ENCODE assay signal across 1 cellular context in the genomic region with DNA sequence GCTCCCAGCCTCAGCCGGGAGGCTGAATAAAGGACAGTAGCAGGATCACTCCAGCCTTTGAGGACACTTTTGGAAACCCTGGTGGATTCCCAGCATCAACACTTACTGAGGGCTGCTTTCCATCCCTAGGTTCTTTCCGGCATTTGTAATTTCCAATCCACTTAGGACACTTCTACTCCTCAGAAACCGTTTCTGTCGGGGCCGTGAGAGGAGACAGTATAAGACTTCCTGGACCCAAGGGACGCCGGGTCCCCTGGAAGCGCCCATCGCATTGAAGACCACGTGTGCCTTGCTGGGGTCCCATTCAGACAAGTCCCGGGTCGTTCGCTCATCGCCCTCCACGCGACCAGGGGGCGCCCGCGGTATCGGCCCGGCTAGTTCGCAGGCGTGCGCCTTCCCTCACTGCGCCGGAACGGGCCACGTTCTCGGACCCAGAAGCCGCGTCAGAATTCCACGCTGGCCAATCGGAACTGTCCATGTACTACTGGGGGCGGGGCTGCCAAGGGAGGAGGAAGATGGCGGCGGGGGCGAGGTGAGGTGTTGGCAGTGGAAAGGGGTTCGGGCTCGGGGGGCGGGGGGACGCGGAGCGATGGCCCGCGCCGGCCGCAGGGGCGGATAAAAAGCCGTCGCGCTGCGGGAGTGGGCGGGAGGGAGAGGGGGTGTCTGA.
TF ChIP-seq lines count a peak whose summit lies in the region.

A gene (plus strand): TSS at position 479 of the 667 bp plus-strand sequence. CDS start 202 bp downstream, outside the sequence.

TF ChIP-seq in K562, 482 proteins besides CTCF, POLR2A, EP300 and RAD21 (continued from another document and continues in another):
- TF ChIP-seq, protein P1, sequence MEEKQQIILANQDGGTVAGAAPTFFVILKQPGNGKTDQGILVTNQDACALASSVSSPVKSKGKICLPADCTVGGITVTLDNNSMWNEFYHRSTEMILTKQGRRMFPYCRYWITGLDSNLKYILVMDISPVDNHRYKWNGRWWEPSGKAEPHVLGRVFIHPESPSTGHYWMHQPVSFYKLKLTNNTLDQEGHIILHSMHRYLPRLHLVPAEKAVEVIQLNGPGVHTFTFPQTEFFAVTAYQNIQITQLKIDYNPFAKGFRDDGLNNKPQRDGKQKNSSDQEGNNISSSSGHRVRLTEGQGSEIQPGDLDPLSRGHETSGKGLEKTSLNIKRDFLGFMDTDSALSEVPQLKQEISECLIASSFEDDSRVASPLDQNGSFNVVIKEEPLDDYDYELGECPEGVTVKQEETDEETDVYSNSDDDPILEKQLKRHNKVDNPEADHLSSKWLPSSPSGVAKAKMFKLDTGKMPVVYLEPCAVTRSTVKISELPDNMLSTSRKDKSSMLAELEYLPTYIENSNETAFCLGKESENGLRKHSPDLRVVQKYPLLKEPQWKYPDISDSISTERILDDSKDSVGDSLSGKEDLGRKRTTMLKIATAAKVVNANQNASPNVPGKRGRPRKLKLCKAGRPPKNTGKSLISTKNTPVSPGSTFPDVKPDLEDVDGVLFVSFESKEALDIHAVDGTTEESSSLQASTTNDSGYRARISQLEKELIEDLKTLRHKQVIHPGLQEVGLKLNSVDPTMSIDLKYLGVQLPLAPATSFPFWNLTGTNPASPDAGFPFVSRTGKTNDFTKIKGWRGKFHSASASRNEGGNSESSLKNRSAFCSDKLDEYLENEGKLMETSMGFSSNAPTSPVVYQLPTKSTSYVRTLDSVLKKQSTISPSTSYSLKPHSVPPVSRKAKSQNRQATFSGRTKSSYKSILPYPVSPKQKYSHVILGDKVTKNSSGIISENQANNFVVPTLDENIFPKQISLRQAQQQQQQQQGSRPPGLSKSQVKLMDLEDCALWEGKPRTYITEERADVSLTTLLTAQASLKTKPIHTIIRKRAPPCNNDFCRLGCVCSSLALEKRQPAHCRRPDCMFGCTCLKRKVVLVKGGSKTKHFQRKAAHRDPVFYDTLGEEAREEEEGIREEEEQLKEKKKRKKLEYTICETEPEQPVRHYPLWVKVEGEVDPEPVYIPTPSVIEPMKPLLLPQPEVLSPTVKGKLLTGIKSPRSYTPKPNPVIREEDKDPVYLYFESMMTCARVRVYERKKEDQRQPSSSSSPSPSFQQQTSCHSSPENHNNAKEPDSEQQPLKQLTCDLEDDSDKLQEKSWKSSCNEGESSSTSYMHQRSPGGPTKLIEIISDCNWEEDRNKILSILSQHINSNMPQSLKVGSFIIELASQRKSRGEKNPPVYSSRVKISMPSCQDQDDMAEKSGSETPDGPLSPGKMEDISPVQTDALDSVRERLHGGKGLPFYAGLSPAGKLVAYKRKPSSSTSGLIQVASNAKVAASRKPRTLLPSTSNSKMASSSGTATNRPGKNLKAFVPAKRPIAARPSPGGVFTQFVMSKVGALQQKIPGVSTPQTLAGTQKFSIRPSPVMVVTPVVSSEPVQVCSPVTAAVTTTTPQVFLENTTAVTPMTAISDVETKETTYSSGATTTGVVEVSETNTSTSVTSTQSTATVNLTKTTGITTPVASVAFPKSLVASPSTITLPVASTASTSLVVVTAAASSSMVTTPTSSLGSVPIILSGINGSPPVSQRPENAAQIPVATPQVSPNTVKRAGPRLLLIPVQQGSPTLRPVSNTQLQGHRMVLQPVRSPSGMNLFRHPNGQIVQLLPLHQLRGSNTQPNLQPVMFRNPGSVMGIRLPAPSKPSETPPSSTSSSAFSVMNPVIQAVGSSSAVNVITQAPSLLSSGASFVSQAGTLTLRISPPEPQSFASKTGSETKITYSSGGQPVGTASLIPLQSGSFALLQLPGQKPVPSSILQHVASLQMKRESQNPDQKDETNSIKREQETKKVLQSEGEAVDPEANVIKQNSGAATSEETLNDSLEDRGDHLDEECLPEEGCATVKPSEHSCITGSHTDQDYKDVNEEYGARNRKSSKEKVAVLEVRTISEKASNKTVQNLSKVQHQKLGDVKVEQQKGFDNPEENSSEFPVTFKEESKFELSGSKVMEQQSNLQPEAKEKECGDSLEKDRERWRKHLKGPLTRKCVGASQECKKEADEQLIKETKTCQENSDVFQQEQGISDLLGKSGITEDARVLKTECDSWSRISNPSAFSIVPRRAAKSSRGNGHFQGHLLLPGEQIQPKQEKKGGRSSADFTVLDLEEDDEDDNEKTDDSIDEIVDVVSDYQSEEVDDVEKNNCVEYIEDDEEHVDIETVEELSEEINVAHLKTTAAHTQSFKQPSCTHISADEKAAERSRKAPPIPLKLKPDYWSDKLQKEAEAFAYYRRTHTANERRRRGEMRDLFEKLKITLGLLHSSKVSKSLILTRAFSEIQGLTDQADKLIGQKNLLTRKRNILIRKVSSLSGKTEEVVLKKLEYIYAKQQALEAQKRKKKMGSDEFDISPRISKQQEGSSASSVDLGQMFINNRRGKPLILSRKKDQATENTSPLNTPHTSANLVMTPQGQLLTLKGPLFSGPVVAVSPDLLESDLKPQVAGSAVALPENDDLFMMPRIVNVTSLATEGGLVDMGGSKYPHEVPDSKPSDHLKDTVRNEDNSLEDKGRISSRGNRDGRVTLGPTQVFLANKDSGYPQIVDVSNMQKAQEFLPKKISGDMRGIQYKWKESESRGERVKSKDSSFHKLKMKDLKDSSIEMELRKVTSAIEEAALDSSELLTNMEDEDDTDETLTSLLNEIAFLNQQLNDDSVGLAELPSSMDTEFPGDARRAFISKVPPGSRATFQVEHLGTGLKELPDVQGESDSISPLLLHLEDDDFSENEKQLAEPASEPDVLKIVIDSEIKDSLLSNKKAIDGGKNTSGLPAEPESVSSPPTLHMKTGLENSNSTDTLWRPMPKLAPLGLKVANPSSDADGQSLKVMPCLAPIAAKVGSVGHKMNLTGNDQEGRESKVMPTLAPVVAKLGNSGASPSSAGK (IDR thresholded peaks at IDR 0.05) = peak; percentile 62
- TF ChIP-seq, protein P2, sequence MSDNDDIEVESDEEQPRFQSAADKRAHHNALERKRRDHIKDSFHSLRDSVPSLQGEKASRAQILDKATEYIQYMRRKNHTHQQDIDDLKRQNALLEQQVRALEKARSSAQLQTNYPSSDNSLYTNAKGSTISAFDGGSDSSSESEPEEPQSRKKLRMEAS (CRISPR knock-in tag; IDR thresholded peaks at IDR 0.05) = peak; percentile 98
- TF ChIP-seq TRIM24 (IDR thresholded peaks at IDR 0.05) (peak in 1 of 2 experiments; percentile 75; a peak in 2 of 4 replicates), STAT5A (IDR thresholded peaks at IDR 0.05; ENCODE audit: borderline replicate concordance, low read length) (peak; percentile 44; the same call in 1 of the 2 replicates), EP400 (IDR thresholded peaks at IDR 0.05) (peak; percentile 98), CHD2 (IDR thresholded peaks at IDR 0.05; ENCODE audit: low read depth, low read length) (peak; percentile 47; the same call in 1 of the 2 replicates), HNRNPLL (IDR thresholded peaks at IDR 0.05; ENCODE audit: low read depth, low read length, poor library complexity, severe bottlenecking) (peak; percentile 65), NFRKB (IDR thresholded peaks at IDR 0.05; ENCODE audit: low read depth) (peak; percentile 77), SIN3A (IDR thresholded peaks at IDR 0.05; ENCODE audit: borderline replicate concordance in 2 of 2, control insufficient read depth in 1 of 2, low read depth in 2 of 2, low read length in 2 of 2) (peak in 1 of 2 experiments; percentile 83; a peak in 2 of 4 replicates), ZNF282 (CRISPR knock-in tag; IDR thresholded peaks at IDR 0.05) (no peak), YY1 (IDR thresholded peaks at IDR 0.05; ENCODE audit: borderline replicate concordance in 1 of 3, control insufficient read depth in 1 of 3, extremely low read depth in 1 of 3, insufficient read depth in 3 of 3, insufficient read length in 1 of 3, insufficient replicate concordance in 2 of 3, low read depth in 1 of 3, low read length in 2 of 3) (peak in 2 of 3 experiments; percentile 86 to 88), CBX3 (IDR thresholded peaks at IDR 0.05; ENCODE audit: borderline replicate concordance in 1 of 2, low read length in 2 of 2) (peak in 1 of 2 experiments; percentile 76; a peak in 1 of 3 replicates), HMGN3 (IDR thresholded peaks at IDR 0.05; ENCODE audit: borderline replicate concordance, extremely low read depth, insufficient read length, low read depth, low read length) (peak; percentile 69), MYC (IDR thresholded peaks at IDR 0.05; ENCODE audit: low read depth, low read length) (peak; percentile 96), MYC (CRISPR knock-in tag; IDR thresholded peaks at IDR 0.05; ENCODE audit: borderline replicate concordance, low read depth) (no peak), HDAC2 (IDR thresholded peaks at IDR 0.05) (peak; percentile 80), STAG1 (CRISPR knock-in tag; IDR thresholded peaks at IDR 0.05; ENCODE audit: borderline replicate concordance) (no peak), ZFP36 (IDR thresholded peaks at IDR 0.05; ENCODE audit: low read depth, low read length, partially characterized antibody) (no peak), NCOA1 (IDR thresholded peaks at IDR 0.05; ENCODE audit: low read depth) (peak; percentile 58; the same call in 1 of the 2 replicates), ZSCAN29 (IDR thresholded peaks at IDR 0.05) (no peak), CHD1 (IDR thresholded peaks at IDR 0.05; ENCODE audit: low read length) (no peak), NCOA6 (IDR thresholded peaks at IDR 0.05) (peak; percentile 74), LEF1 (IDR thresholded peaks at IDR 0.05) (0 out of 2 replicates have a peak, but pooled peaks have one; percentile 31), JUN (IDR thresholded peaks at IDR 0.05; ENCODE audit: borderline replicate concordance, low read depth, low read length) (0 out of 2 replicates have a peak, but pooled peaks have one; percentile 50), JUN (CRISPR knock-in tag; IDR thresholded peaks at IDR 0.05; ENCODE audit: borderline replicate concordance) (no peak), POLR2B (IDR thresholded peaks at IDR 0.05; ENCODE audit: low read depth, partially characterized antibody) (peak; percentile 50), SIN3B (IDR thresholded peaks at IDR 0.05; ENCODE audit: low read depth) (peak; percentile 79; the same call in 1 of the 2 replicates), HEY1 (CRISPR knock-in tag; IDR thresholded peaks at IDR 0.05; ENCODE audit: borderline replicate concordance) (no peak), PHF20 (IDR thresholded peaks at IDR 0.05; ENCODE audit: partially characterized antibody) (peak; percentile 48), FOXM1 (IDR thresholded peaks at IDR 0.05; ENCODE audit: low read depth) (peak; percentile 69; the same call in 1 of the 2 replicates), FOXM1 (CRISPR knock-in tag; IDR thresholded peaks at IDR 0.05; ENCODE audit: low read depth) (peak; percentile 61; the same call in 1 of the 2 replicates), TARDBP (IDR thresholded peaks at IDR 0.05) (peak; percentile 64; the same call in 1 of the 2 replicates), SP1 (CRISPR knock-in tag; IDR thresholded peaks at IDR 0.05) (peak; percentile 95), NBN (IDR thresholded peaks at IDR 0.05; ENCODE audit: low read depth) (peak; percentile 81), ESRRA (IDR thresholded peaks at IDR 0.05; ENCODE audit: borderline replicate concordance, low read depth) (0 out of 2 replicates have a peak, but pooled peaks have one; percentile 51)
- TF ChIP-seq, protein P3, sequence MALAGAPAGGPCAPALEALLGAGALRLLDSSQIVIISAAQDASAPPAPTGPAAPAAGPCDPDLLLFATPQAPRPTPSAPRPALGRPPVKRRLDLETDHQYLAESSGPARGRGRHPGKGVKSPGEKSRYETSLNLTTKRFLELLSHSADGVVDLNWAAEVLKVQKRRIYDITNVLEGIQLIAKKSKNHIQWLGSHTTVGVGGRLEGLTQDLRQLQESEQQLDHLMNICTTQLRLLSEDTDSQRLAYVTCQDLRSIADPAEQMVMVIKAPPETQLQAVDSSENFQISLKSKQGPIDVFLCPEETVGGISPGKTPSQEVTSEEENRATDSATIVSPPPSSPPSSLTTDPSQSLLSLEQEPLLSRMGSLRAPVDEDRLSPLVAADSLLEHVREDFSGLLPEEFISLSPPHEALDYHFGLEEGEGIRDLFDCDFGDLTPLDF (CRISPR knock-in tag; IDR thresholded peaks at IDR 0.05) = no peak
- TF ChIP-seq, protein P4, sequence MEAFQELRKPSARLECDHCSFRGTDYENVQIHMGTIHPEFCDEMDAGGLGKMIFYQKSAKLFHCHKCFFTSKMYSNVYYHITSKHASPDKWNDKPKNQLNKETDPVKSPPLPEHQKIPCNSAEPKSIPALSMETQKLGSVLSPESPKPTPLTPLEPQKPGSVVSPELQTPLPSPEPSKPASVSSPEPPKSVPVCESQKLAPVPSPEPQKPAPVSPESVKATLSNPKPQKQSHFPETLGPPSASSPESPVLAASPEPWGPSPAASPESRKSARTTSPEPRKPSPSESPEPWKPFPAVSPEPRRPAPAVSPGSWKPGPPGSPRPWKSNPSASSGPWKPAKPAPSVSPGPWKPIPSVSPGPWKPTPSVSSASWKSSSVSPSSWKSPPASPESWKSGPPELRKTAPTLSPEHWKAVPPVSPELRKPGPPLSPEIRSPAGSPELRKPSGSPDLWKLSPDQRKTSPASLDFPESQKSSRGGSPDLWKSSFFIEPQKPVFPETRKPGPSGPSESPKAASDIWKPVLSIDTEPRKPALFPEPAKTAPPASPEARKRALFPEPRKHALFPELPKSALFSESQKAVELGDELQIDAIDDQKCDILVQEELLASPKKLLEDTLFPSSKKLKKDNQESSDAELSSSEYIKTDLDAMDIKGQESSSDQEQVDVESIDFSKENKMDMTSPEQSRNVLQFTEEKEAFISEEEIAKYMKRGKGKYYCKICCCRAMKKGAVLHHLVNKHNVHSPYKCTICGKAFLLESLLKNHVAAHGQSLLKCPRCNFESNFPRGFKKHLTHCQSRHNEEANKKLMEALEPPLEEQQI (IDR thresholded peaks at IDR 0.05) = peak; percentile 91
- TF ChIP-seq, protein P5, sequence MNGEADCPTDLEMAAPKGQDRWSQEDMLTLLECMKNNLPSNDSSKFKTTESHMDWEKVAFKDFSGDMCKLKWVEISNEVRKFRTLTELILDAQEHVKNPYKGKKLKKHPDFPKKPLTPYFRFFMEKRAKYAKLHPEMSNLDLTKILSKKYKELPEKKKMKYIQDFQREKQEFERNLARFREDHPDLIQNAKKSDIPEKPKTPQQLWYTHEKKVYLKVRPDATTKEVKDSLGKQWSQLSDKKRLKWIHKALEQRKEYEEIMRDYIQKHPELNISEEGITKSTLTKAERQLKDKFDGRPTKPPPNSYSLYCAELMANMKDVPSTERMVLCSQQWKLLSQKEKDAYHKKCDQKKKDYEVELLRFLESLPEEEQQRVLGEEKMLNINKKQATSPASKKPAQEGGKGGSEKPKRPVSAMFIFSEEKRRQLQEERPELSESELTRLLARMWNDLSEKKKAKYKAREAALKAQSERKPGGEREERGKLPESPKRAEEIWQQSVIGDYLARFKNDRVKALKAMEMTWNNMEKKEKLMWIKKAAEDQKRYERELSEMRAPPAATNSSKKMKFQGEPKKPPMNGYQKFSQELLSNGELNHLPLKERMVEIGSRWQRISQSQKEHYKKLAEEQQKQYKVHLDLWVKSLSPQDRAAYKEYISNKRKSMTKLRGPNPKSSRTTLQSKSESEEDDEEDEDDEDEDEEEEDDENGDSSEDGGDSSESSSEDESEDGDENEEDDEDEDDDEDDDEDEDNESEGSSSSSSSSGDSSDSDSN (IDR thresholded peaks at IDR 0.05; ENCODE audit: borderline replicate concordance in 1 of 2, low read depth in 2 of 2, low read length in 2 of 2) = no peak
- TF ChIP-seq, protein P6, sequence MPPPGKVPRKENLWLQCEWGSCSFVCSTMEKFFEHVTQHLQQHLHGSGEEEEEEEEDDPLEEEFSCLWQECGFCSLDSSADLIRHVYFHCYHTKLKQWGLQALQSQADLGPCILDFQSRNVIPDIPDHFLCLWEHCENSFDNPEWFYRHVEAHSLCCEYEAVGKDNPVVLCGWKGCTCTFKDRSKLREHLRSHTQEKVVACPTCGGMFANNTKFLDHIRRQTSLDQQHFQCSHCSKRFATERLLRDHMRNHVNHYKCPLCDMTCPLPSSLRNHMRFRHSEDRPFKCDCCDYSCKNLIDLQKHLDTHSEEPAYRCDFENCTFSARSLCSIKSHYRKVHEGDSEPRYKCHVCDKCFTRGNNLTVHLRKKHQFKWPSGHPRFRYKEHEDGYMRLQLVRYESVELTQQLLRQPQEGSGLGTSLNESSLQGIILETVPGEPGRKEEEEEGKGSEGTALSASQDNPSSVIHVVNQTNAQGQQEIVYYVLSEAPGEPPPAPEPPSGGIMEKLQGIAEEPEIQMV (tag; conservative IDR thresholded peaks at IDR 0.05; ENCODE audit: low read depth) = no peak
